Comparison of ENCODE assay signal across 1 cellular context in genomic region chr18:66193394-66193793, GRCh38.
TF ChIP-seq lines count a peak whose summit lies in the region.

No MANE protein-coding gene starts in this region.

TF ChIP-seq in IMR-90, 13 proteins besides CTCF, POLR2A, EP300 and RAD21:
- TF ChIP-seq CEBPB (IDR thresholded peaks at IDR 0.05; ENCODE audit: low read depth, low read length) (no peak), NFE2L2 (IDR thresholded peaks at IDR 0.05; ENCODE audit: low read depth, low read length) (no peak), MXI1 (IDR thresholded peaks at IDR 0.05; ENCODE audit: borderline replicate concordance, low read depth, low read length) (no peak)
TF ChIP-seq in IMR-90: peak in this region for 0.
